8 cellular contexts compared by ENCODE assay signal in genomic region chr9:111691686-111692329, GRCh38. TPM values are rescaled to one million over a fixed set of nuclear protein-coding genes. Genes with fewer than 3 reads are reported as not detected.
DNase-seq lines count a peak whose midpoint lies in the region; FAIRE-seq and TF ChIP-seq lines count a peak whose summit lies in the region.

No MANE protein-coding gene starts in this region.

- no peak overlapping the region for H2BK12ac ChIP-seq in mesenchymal stem cell (ENCODE audit: low read length in 2 of 2)

- no peak overlapping the region for H2BK15ac ChIP-seq in mesenchymal stem cell (ENCODE audit: low read depth, poor library complexity, severe bottlenecking)

- no peaks in the 10 kb centered on the region for H3K27me3 Mint-ChIP-seq in astrocyte (ENCODE audit: low read depth, unreplicated experiment)

- H3K4me3 ChIP-seq in astrocyte (ENCODE audit: insufficient read depth, low read depth, low read length): no peak overlapping the region
- H3K4me3 ChIP-seq in mesenchymal stem cell (ENCODE audit: insufficient read depth in 1 of 2, low read depth in 1 of 2, low read length in 2 of 2): no peak overlapping the region

- H3K23ac ChIP-seq in mesenchymal stem cell (ENCODE audit: low read length in 2 of 2): no peak overlapping the region

- H3K4me2 ChIP-seq in astrocyte (ENCODE audit: low read length) (no peak overlapping the region), mesenchymal stem cell (ENCODE audit: low read length, poor library complexity, severe bottlenecking) (no peak overlapping the region)

- H3K36me3 ChIP-seq in astrocyte (ENCODE audit: insufficient read depth, low read length) (no peaks in the 10 kb centered on the region), mesenchymal stem cell (ENCODE audit: control insufficient read depth in 1 of 2, insufficient read depth in 2 of 2, low read depth in 1 of 2, low read length in 2 of 2) (peaks cover 0 to 2% of the 10 kb centered on the region in 2 experiments)

- H3K79me1 ChIP-seq in mesenchymal stem cell (replicated peaks; ENCODE audit: low read length, poor library complexity, severe bottlenecking): peaks cover 1% of the 10 kb centered on the region

- H2AFZ ChIP-seq in astrocyte (ENCODE audit: low read depth, low read length) (no peak overlapping the region), mesenchymal stem cell (ENCODE audit: low read depth, low read length) (no peak overlapping the region)

- no peak overlapping the region for H4K91ac ChIP-seq in mesenchymal stem cell (ENCODE audit: low read length)

- no peak overlapping the region for H3K27ac Mint-ChIP-seq in astrocyte (ENCODE audit: unreplicated experiment)

- H3K36me3 Mint-ChIP-seq in astrocyte (ENCODE audit: low read depth, unreplicated experiment): no peaks in the 10 kb centered on the region

- 66% methylated on average over 3 of the region's 4 CpGs for WGBS in mesenchymal stem cell

- H4K20me1 ChIP-seq in astrocyte (ENCODE audit: insufficient read depth, low read length): no peaks in the 10 kb centered on the region

- no peak overlapping the region for H3K4ac ChIP-seq in mesenchymal stem cell (ENCODE audit: low read depth in 1 of 2, low read length in 2 of 2)

- peak; percentile 50 for FAIRE-seq in astrocyte (lab: Jason Lieb, UNC)
- no peak for FAIRE-seq in urothelium cell line (lab: Jason Lieb, UNC)

- H3K4me1 ChIP-seq in astrocyte (ENCODE audit: insufficient read depth, low read length) (no peaks in the 10 kb centered on the region), mesenchymal stem cell (ENCODE audit: control insufficient read depth, insufficient read depth, low read depth, low read length) (no peaks in the 10 kb centered on the region)

- H3K27ac ChIP-seq in astrocyte (ENCODE audit: low read depth, low read length) (no peak overlapping the region), mesenchymal stem cell (ENCODE audit: low read length, poor library complexity, severe bottlenecking) (no peak overlapping the region)

- DNase-seq in NCI-H2196 (lab: John Stamatoyannopoulos, UW; ENCODE audit: unreplicated experiment) (peak; percentile 6), NCI-H2196 treated with DMSO at 0.1 percent for 48 hours (lab: John Stamatoyannopoulos, UW; ENCODE audit: unreplicated experiment) (no peak), NCI-H1105 (lab: John Stamatoyannopoulos, UW) (peak; percentile 24), astrocyte (ENCODE audit: low read depth) (peak; percentile 31), mesenchymal stem cell (peak; percentile 50), urothelium cell line (ENCODE audit: low spot score) (no peak), ecto neural progenitor cell (ENCODE audit: low spot score) (no peak)
- no peak for DNase-seq in activated CD4-positive, alpha-beta T cell treated with anti-CD3 and anti-CD28 coated beads for 48 hours

- peak; percentile 22 for TF ChIP-seq CTCF in astrocyte (IDR thresholded peaks at IDR 0.05; ENCODE audit: insufficient read depth, low read depth, low read length)

- H4K8ac ChIP-seq in mesenchymal stem cell (ENCODE audit: low read length): no peak overlapping the region

- H2AK5ac ChIP-seq in mesenchymal stem cell (ENCODE audit: low read length, severe bottlenecking): no peak overlapping the region

- H3K4me1 Mint-ChIP-seq in astrocyte (ENCODE audit: low read depth, unreplicated experiment): no peaks in the 10 kb centered on the region

- no peak overlapping the region for H2BK120ac ChIP-seq in mesenchymal stem cell (ENCODE audit: low read depth, low read length)

- H2BK5ac ChIP-seq in mesenchymal stem cell (ENCODE audit: low read depth, low read length, poor library complexity, severe bottlenecking): no peak overlapping the region

- H3K27me3 ChIP-seq in astrocyte (ENCODE audit: insufficient read depth, low read length) (no peaks in the 10 kb centered on the region), mesenchymal stem cell (ENCODE audit: control insufficient read depth in 1 of 2, insufficient read depth in 1 of 2, low read length in 2 of 2) (no peaks in the 10 kb centered on the region)

- H3K9me3 ChIP-seq in astrocyte (ENCODE audit: insufficient read depth, low read depth, low read length): no peaks in the 10 kb centered on the region
- H3K9me3 ChIP-seq in mesenchymal stem cell (ENCODE audit: control insufficient read depth, low read length): no peaks in the 10 kb centered on the region

- no peaks in the 10 kb centered on the region for H3K9me3 Mint-ChIP-seq in astrocyte (ENCODE audit: unreplicated experiment)

- no peak overlapping the region for H3K18ac ChIP-seq in mesenchymal stem cell (ENCODE audit: low read depth in 1 of 2, low read length in 2 of 2)

- H3K4me3 Mint-ChIP-seq in astrocyte (ENCODE audit: unreplicated experiment): no peak overlapping the region

- no peak overlapping the region for H3K14ac ChIP-seq in mesenchymal stem cell (ENCODE audit: low read length in 2 of 2)

- H3K79me2 ChIP-seq in astrocyte (ENCODE audit: insufficient read depth, low read length): no peaks in the 10 kb centered on the region

- H3K9ac ChIP-seq in astrocyte (ENCODE audit: low read length) (no peak overlapping the region), mesenchymal stem cell (ENCODE audit: low read length) (peak overlapping the region; percentile 53)

RNA-seq across cellular contexts. Expression of gene GNG10, which starts 30.4 kb away (rescaled TPM):
- total RNA-seq in astrocyte: 29.4 and 29.6 TPM in 2 replicates
- polyA plus RNA-seq in mesenchymal stem cell (2013, experiment 1 of 2): 56.0 TPM
- polyA plus RNA-seq in mesenchymal stem cell (2013, experiment 2 of 2): 59.4 TPM

Comparison
In these comparisons a context has a peak if more than half of its experiments do, and no peak if none do; other contexts are left out.
1. DNase-seq: peak in NCI-H2196 (single experiment), NCI-H1105 (single experiment), astrocyte (single experiment) and mesenchymal stem cell (single experiment); none in NCI-H2196 treated with DMSO at 0.1 percent for 48 hours (single experiment), urothelium cell line (single experiment), activated CD4-positive, alpha-beta T cell treated with anti-CD3 and anti-CD28 coated beads for 48 hours (single experiment) and ecto neural progenitor cell (single experiment).